ENCODE assay signal across 17 cellular contexts in genomic region chr17:49633250-49633649, GRCh38. TPM values are rescaled to one million over a fixed set of nuclear protein-coding genes. Genes with fewer than 3 reads are reported as not detected.
DNase-seq lines count a peak whose midpoint lies in the region; ATAC-seq, FAIRE-seq and TF ChIP-seq lines count a peak whose summit lies in the region.
"Had no signal": no experiment of that assay in that cellular context is flagged by ENCODE, and none has a peak within 500 bp of the region (broad histone marks: within the 10 kb centered on the region; RNA-seq: fewer than 3 reads in every experiment).

No MANE protein-coding gene starts in this region.

- peak; percentile 50; the same call in 1 of the 3 replicates for ATAC-seq in HepG2
- ATAC-seq in GM18868 (IDR thresholded peaks at IDR 0.05; ENCODE audit: unreplicated experiment): no peak
- no peak for ATAC-seq in GM21447 (IDR thresholded peaks at IDR 0.05; ENCODE audit: unreplicated experiment)
- ATAC-seq: left lung, SK-N-SH treated with all-trans-retinoic acid at 6 μM for 48 hours had no signal

- DNase-seq in HepG2 (ENCODE audit: low spot score) (no peak), stomach (no peak), amygdala (lab: John Stamatoyannopoulos, UW) (no peak)
- DNase-seq in activated naive CD4-positive, alpha-beta T cell treated with Interleukin-2 at 50 U/mL for 16 hours: no peak
- DNase-seq: activated effector memory CD4-positive, alpha-beta T cell treated with anti-CD3 and anti-CD28 coated beads, Interleukin-2, amount 50 U/mL, for 16 hours; left lung; NCI-H1092 treated with DMSO at 0.1 percent for 48 hours; NCI-H226 had no signal

- no peak overlapping the region for H2AFZ ChIP-seq in HepG2 (ENCODE audit: low read length)

- no peaks in the 10 kb centered on the region for H3K9me3 ChIP-seq in HUES64 (ENCODE audit: insufficient read depth, low read depth, low read length)
- no peaks in the 10 kb centered on the region for H3K9me3 ChIP-seq in ectodermal cell (ENCODE audit: control insufficient read depth, low read length)
- no peaks in the 10 kb centered on the region for H3K9me3 ChIP-seq in HepG2 (ENCODE audit: low read length)
- no peaks in the 10 kb centered on the region for H3K9me3 ChIP-seq in stomach
- H3K9me3 ChIP-seq: left lung had no signal

- H3K27me3 ChIP-seq in HUES64 (ENCODE audit: insufficient read depth, low read length) (no peaks in the 10 kb centered on the region), ectodermal cell (ENCODE audit: control insufficient read depth, insufficient read depth, low read length, poor library complexity, severe bottlenecking) (no peaks in the 10 kb centered on the region), HepG2 (ENCODE audit: control insufficient read depth in 1 of 2, insufficient read depth in 2 of 2, low read length in 2 of 2) (no peaks in the 10 kb centered on the region), stomach (no peaks in the 10 kb centered on the region)
- H3K27me3 ChIP-seq: left lung had no signal

- TF ChIP-seq POLR2A in HepG2 (IDR thresholded peaks at IDR 0.05; ENCODE audit: insufficient read depth in 1 of 2, low read depth in 2 of 2, low read length in 2 of 2) (no peak), stomach (IDR thresholded peaks at IDR 0.05) (no peak)

- H3K4me1 ChIP-seq in HUES64 (ENCODE audit: insufficient read depth, low read length) (peaks cover 26% of the 10 kb centered on the region), ectodermal cell (ENCODE audit: control insufficient read depth, insufficient read depth, low read length) (peaks cover 18% of the 10 kb centered on the region), HepG2 (ENCODE audit: insufficient read depth, low read length) (peaks cover 57% of the 10 kb centered on the region), stomach (peaks cover 20 to 99% (median 77%) of the 10 kb centered on the region in 4 donors)

- H3K4me3 ChIP-seq in HUES64 (ENCODE audit: low read length) (no peak overlapping the region), ectodermal cell (ENCODE audit: insufficient read depth, low read depth, low read length) (no peak overlapping the region), HepG2 (replicated peaks in 1 of 3; ENCODE audit: insufficient read depth in 1 of 3, low read depth in 2 of 3, low read length in 3 of 3) (no peak overlapping the region), stomach (no peak overlapping the region)
- H3K4me3 ChIP-seq: left lung, smooth muscle cell had no signal

- 0 out of 2 replicates have a peak overlapping the region, but pooled peaks have one; percentile 2 for H3K4me2 ChIP-seq in HepG2 (ENCODE audit: low read depth, low read length)
- H3K4me2 ChIP-seq: smooth muscle cell had no signal

- TF ChIP-seq CTCF in HepG2 (CRISPR knock-in tag; IDR thresholded peaks at IDR 0.05) (no peak), stomach (IDR thresholded peaks at IDR 0.05) (no peak)

- BruUV-seq in HepG2 (replicated peaks; lab: Mats Ljungman, UMichigan): no TSS peak

- POLR2A ChIA-PET in HepG2 (lab: Yijun Ruan, JAX): no interaction called here

- H3K79me2 ChIP-seq in HepG2 (ENCODE audit: insufficient read depth, low read length): peaks cover 44% of the 10 kb centered on the region

- TF ChIP-seq EP300 in HepG2 (IDR thresholded peaks at IDR 0.05; ENCODE audit: low read depth in 2 of 2, low read length in 2 of 2) (no peak), HepG2 (CRISPR knock-in tag; IDR thresholded peaks at IDR 0.05; ENCODE audit: borderline replicate concordance) (no peak), stomach (IDR thresholded peaks at IDR 0.05) (no peak)

- no peaks in the 10 kb centered on the region for H3K36me3 ChIP-seq in HUES64 (ENCODE audit: insufficient read depth, low read length)
- H3K36me3 ChIP-seq in ectodermal cell (ENCODE audit: control insufficient read depth, insufficient read depth, low read length): no peaks in the 10 kb centered on the region
- H3K36me3 ChIP-seq in HepG2 (replicated peaks in 1 of 2; ENCODE audit: control insufficient read depth in 1 of 2, insufficient read depth in 2 of 2, low read length in 2 of 2): no peaks in the 10 kb centered on the region; a peak in 1 of 5 replicates
- no peaks in the 10 kb centered on the region for H3K36me3 ChIP-seq in stomach

- H3K27ac ChIP-seq in HUES64 (ENCODE audit: low read depth, low read length) (no peak overlapping the region), ectodermal cell (ENCODE audit: insufficient read depth, low read depth, low read length, poor library complexity, severe bottlenecking) (peak overlapping the region; percentile 53), HepG2 (ENCODE audit: extremely low read length, insufficient read depth, low read length) (peak overlapping the region; percentile 7), stomach (peak overlapping the region in 4 of 5 donors; percentile 17 to 86 (median 48))
- H3K27ac ChIP-seq: epithelial cell of prostate had no signal

- WGBS in HUES64: 90% methylated on average over 2 of the region's 2 CpGs
- WGBS in ectodermal cell, 2 experiments: 84 to 94% methylated on average over 2 of the region's 2 CpGs
- 45% methylated on average over 2 of the region's 2 CpGs for WGBS in HepG2 (ENCODE audit: low lambda C conversion rate)
- 44 to 75% (median 68%) methylated on average over 2 of the region's 2 CpGs for WGBS in stomach, 5 donors

- intact Hi-C loops in HepG2 (cut with micrococcal nuclease; ENCODE audit: unreplicated experiment): no loop called here
- intact Hi-C loops in stomach (cut with DNase I; ENCODE audit: low total_unique reads): no loop called here

- no peak for FAIRE-seq in HepG2 (lab: Jason Lieb, UNC)
- FAIRE-seq: bronchial epithelial cell, GM19239 had no signal

- CTCF ChIA-PET in HepG2 (lab: Yijun Ruan, JAX; ENCODE audit: low intra/inter-chr PET ratio, low total read pairs): interaction anchor here (0.6 kb wide), 1 partner anchor 14 kb away, joined by 3 read pairs; no protein-coding TSS in a partner anchor

- H3K9ac ChIP-seq in HUES64 (ENCODE audit: low read depth, low read length): 0 out of 2 replicates have a peak overlapping the region, but pooled peaks have one; percentile 16
- no peak overlapping the region; the same call in 1 of the 2 replicates for H3K9ac ChIP-seq in HepG2 (ENCODE audit: insufficient read depth, low read depth, low read length)

- TF ChIP-seq RAD21 in HepG2 (CRISPR knock-in tag; IDR thresholded peaks at IDR 0.05): no peak

- in situ Hi-C loops in HepG2 (cut with HindIII; ENCODE audit: extremely low pct_ligation_motif_present, low pct_unique_long_range_greater_than_20kb): no loop called here

- H4K20me1 ChIP-seq in HepG2 (ENCODE audit: insufficient read depth, low read length): peaks cover 2% of the 10 kb centered on the region; the same call in 1 of the 2 replicates

RNA-seq across cellular contexts. Expression of gene SPOP, which starts 44.6 kb away (rescaled TPM):
- polyA plus RNA-seq in HUES64 (2013, experiment 1 of 2): 27.3 TPM
- polyA plus RNA-seq in HUES64 (2013, experiment 2 of 2): 25.2 TPM
- polyA plus RNA-seq in ectodermal cell (2013, experiment 1 of 4): 43.9 TPM
- 46.4 TPM for polyA plus RNA-seq in ectodermal cell (2013, experiment 2 of 4)
- 42.5 TPM for polyA plus RNA-seq in ectodermal cell (2013, experiment 3 of 4)
- 41.5 TPM for polyA plus RNA-seq in ectodermal cell (2013, experiment 4 of 4)
- 60.8 and 79.4 TPM in 2 replicates for total RNA-seq in HepG2 (2016; rRNA removed; fragmentation: Illumina TruSeq; extraction: Trizol)
- 19.9 and 21.7 TPM in 2 replicates for total RNA-seq in HepG2 (2016; cell fraction: cytosol; rRNA removed; fragmentation: Illumina TruSeq; extraction: Trizol; ENCODE audit: low read depth)
- 63.3 and 71.0 TPM in 2 replicates for total RNA-seq in HepG2 (2016; cell fraction: insoluble cytoplasmic fraction; rRNA removed; fragmentation: Illumina TruSeq; extraction: Trizol)
- 43.8 and 45.3 TPM in 2 replicates for total RNA-seq in HepG2 (2016; cell fraction: membrane; rRNA removed; fragmentation: Illumina TruSeq; extraction: Trizol)
- 46.2 and 51.9 TPM in 2 replicates for total RNA-seq in HepG2 (2016; cell fraction: nucleus; rRNA removed; fragmentation: Illumina TruSeq; extraction: Trizol)
- 52.8 and 53.9 TPM in 2 replicates for polyA plus RNA-seq in HepG2 (2011; rRNA removed)
- 26.8 and 29.2 TPM in 2 replicates for polyA plus RNA-seq in HepG2 (2011; cell fraction: cytosol; rRNA removed)
- 30.1 and 34.8 TPM in 2 replicates for polyA plus RNA-seq in HepG2 (2011; cell fraction: nucleus; rRNA removed)
- 43.7 and 44.1 TPM in 2 replicates for polyA plus RNA-seq in HepG2 (2012)
- 9.7 and 11.5 TPM in 2 replicates for polyA plus RNA-seq in HepG2 (2016; cell fraction: cytosol; fragmentation: Illumina TruSeq; extraction: Trizol; ENCODE audit: low read depth)
- polyA plus RNA-seq in HepG2 (2016; cell fraction: insoluble cytoplasmic fraction; fragmentation: Illumina TruSeq; extraction: Trizol; ENCODE audit: low read depth): 61.1 and 61.7 TPM in 2 replicates
- 21.7 and 24.5 TPM in 2 replicates for polyA plus RNA-seq in HepG2 (2016; cell fraction: membrane; fragmentation: Illumina TruSeq; extraction: Trizol; ENCODE audit: low read depth)
- polyA plus RNA-seq in HepG2 (2016; cell fraction: nucleus; fragmentation: Illumina TruSeq; extraction: Trizol; ENCODE audit: insufficient read depth, low read depth): 48.8 and 52.8 TPM in 2 replicates
- 81.2 and 98.5 TPM in 2 replicates for polyA minus RNA-seq in HepG2 (2011; rRNA and poly(A)+ RNA removed; ENCODE audit: low replicate concordance)
- polyA minus RNA-seq in HepG2 (2011; cell fraction: cytosol; rRNA and poly(A)+ RNA removed): 39.3 and 41.6 TPM in 2 replicates
- 61.2 and 77.8 TPM in 2 replicates for polyA minus RNA-seq in HepG2 (2011; cell fraction: nucleus; rRNA and poly(A)+ RNA removed)
- total RNA-seq in stomach: 100 to 1,000 TPM in 2 of 5 donors, 10 to 100 TPM in 3; 17.5 to 309 (median 49.2) TPM
- polyA plus RNA-seq in stomach: 10 to 100 TPM; 23.3 to 42.0 (median 30.8) TPM

RNA-seq across cellular contexts. Expression of gene NXPH3, which starts 57.6 kb away (rescaled TPM):
- polyA plus RNA-seq in HUES64 (2013, experiment 1 of 2): 1.6 TPM
- polyA plus RNA-seq in HUES64 (2013, experiment 2 of 2): 1.7 TPM
- polyA plus RNA-seq in ectodermal cell (2013, experiment 1 of 4): 10.9 TPM
- polyA plus RNA-seq in ectodermal cell (2013, experiment 2 of 4): 12.1 TPM
- polyA plus RNA-seq in ectodermal cell (2013, experiment 3 of 4): 10.8 TPM
- polyA plus RNA-seq in ectodermal cell (2013, experiment 4 of 4): 12.6 TPM
- 0.04 and 0.08 TPM in 2 replicates for total RNA-seq in HepG2 (2016; rRNA removed; fragmentation: Illumina TruSeq; extraction: Trizol)
- not detected in 2 replicates for total RNA-seq in HepG2 (2016; cell fraction: cytosol; rRNA removed; fragmentation: Illumina TruSeq; extraction: Trizol; ENCODE audit: low read depth)
- 0.10 and 0.11 TPM in 2 replicates for total RNA-seq in HepG2 (2016; cell fraction: insoluble cytoplasmic fraction; rRNA removed; fragmentation: Illumina TruSeq; extraction: Trizol)
- total RNA-seq in HepG2 (2016; cell fraction: membrane; rRNA removed; fragmentation: Illumina TruSeq; extraction: Trizol): not detected in 2 replicates
- total RNA-seq in HepG2 (2016; cell fraction: nucleus; rRNA removed; fragmentation: Illumina TruSeq; extraction: Trizol): not detected in 2 replicates
- 0.48 and 0.58 TPM in 2 replicates for polyA plus RNA-seq in HepG2 (2011; rRNA removed)
- 0.31 and 0.54 TPM in 2 replicates for polyA plus RNA-seq in HepG2 (2011; cell fraction: cytosol; rRNA removed)
- polyA plus RNA-seq in HepG2 (2011; cell fraction: nucleus; rRNA removed): 0.52 and 0.95 TPM in 2 replicates
- 0.24 and 0.31 TPM in 2 replicates for polyA plus RNA-seq in HepG2 (2012)
- not detected in 2 replicates for polyA plus RNA-seq in HepG2 (2016; cell fraction: cytosol; fragmentation: Illumina TruSeq; extraction: Trizol; ENCODE audit: low read depth)
- not detected in 2 replicates for polyA plus RNA-seq in HepG2 (2016; cell fraction: insoluble cytoplasmic fraction; fragmentation: Illumina TruSeq; extraction: Trizol; ENCODE audit: low read depth)
- 0.12 TPM in 1 of 2 replicates, not detected in the other for polyA plus RNA-seq in HepG2 (2016; cell fraction: membrane; fragmentation: Illumina TruSeq; extraction: Trizol; ENCODE audit: low read depth)
- polyA plus RNA-seq in HepG2 (2016; cell fraction: nucleus; fragmentation: Illumina TruSeq; extraction: Trizol; ENCODE audit: insufficient read depth, low read depth): 0.16 TPM in 1 of 2 replicates, not detected in the other
- 0.28 TPM in 1 of 2 replicates, not detected in the other for polyA minus RNA-seq in HepG2 (2011; rRNA and poly(A)+ RNA removed; ENCODE audit: low replicate concordance)
- not detected in 2 replicates for polyA minus RNA-seq in HepG2 (2011; cell fraction: cytosol; rRNA and poly(A)+ RNA removed)
- polyA minus RNA-seq in HepG2 (2011; cell fraction: nucleus; rRNA and poly(A)+ RNA removed): 0.26 and 0.50 TPM in 2 replicates
- 10 to 100 TPM in 1 of 5 donors, 1 to 10 TPM in 2, not detected in 2; 1.0 to 10.7 (median 1.3) TPM for total RNA-seq in stomach
- 1 to 10 TPM in 1 of 3 donors, under 1 TPM in 2; 0.50 to 2.6 (median 0.92) TPM for polyA plus RNA-seq in stomach
- total RNA-seq: bronchial epithelial cell had no signal
